ENCODE assay signal across 23 cellular contexts in the genomic region with DNA sequence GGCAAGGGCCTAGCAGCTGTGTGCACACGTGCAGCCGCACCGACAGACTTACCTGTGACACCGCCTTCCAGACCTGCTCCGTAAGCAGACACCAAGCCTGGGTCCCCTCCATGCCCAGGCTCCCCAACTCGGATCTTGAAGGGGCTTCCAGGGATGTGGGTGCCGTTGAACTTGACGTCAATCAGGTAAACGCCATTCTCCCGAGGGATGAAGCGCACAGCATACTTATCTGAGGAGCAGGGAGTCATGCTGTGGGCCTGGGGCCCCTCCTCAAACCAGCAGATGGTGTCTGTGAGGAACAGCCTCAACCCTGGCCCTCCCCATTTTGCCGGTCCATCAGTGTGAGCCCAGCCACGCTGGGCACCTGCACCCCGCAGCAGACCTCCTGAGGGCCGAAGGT. TPM values are rescaled to one million over a fixed set of nuclear protein-coding genes. Genes with fewer than 3 reads are reported as not detected.
DNase-seq lines count a peak whose midpoint lies in the region; ATAC-seq, FAIRE-seq and TF ChIP-seq lines count a peak whose summit lies in the region.
"Had no signal": no experiment of that assay in that cellular context is flagged by ENCODE, and none has a peak within 500 bp of the region (broad histone marks: within the 10 kb centered on the region; RNA-seq: fewer than 3 reads in every experiment).

No MANE protein-coding gene starts in this region.

- no peak overlapping the region for H3K27ac ChIP-seq in right lobe of liver
- no peak overlapping the region for H3K27ac ChIP-seq in HepG2 (ENCODE audit: extremely low read length, insufficient read depth, low read length)
- H3K27ac ChIP-seq in HEK293 (ENCODE audit: extremely low read depth, low read depth, low read length) = no peak overlapping the region
- peak overlapping the region; percentile 73 for H3K27ac ChIP-seq in stomach smooth muscle (ENCODE audit: low read length)
- H3K27ac ChIP-seq: tibial nerve had no signal

- WGBS in right lobe of liver (ENCODE audit: insufficient coverage, low coverage, low lambda C conversion rate, missing lambda C conversion rate) = no CpG with 5 or more reads among the region's 15 CpGs
- no CpG with 5 or more reads among the region's 15 CpGs for WGBS in HepG2 (ENCODE audit: low lambda C conversion rate)

- H3K79me2 ChIP-seq in HepG2 (ENCODE audit: insufficient read depth, low read length) = no peaks in the 10 kb centered on the region

- H3K4me1 ChIP-seq in right lobe of liver = peaks cover 0 to 3% (median 0%) of the 10 kb centered on the region in 4 donors
- H3K4me1 ChIP-seq in HepG2 (ENCODE audit: insufficient read depth, low read length) = peaks cover 5% of the 10 kb centered on the region; the same call in 1 of the 2 replicates
- H3K4me1 ChIP-seq in HEK293 (ENCODE audit: control insufficient read depth, insufficient read depth, low read length) = no peaks in the 10 kb centered on the region
- peaks cover 8% of the 10 kb centered on the region for H3K4me1 ChIP-seq in stomach smooth muscle (ENCODE audit: control insufficient read depth, insufficient read depth, low read length)
- H3K4me1 ChIP-seq: tibial nerve had no signal

- intact Hi-C loops in right lobe of liver (cut with DNase I) = no loop called here
- intact Hi-C loops in HepG2 (cut with micrococcal nuclease; ENCODE audit: unreplicated experiment) = no loop called here

- TF ChIP-seq RAD21 in HepG2 (CRISPR knock-in tag; IDR thresholded peaks at IDR 0.05) = no peak

- peak overlapping the region; percentile 20 for H3K4me3 Mint-ChIP-seq in central memory CD8-positive, alpha-beta T cell
- H3K4me3 Mint-ChIP-seq: T-helper 2 cell treated with Interferon-gamma antibody and Interleukin-4, amounts not matched to agents 5 μg/mL and 100 μg/mL, for 36 hours had no signal

- H3K27me3 Mint-ChIP-seq in central memory CD8-positive, alpha-beta T cell = no peaks in the 10 kb centered on the region

- no peak for FAIRE-seq in HepG2 (lab: Jason Lieb, UNC)

- H3K36me3 ChIP-seq in right lobe of liver (peaks cover 0 to 4% (median 0%) of the 10 kb centered on the region in 4 donors), HepG2 (replicated peaks in 1 of 2; ENCODE audit: control insufficient read depth in 1 of 2, insufficient read depth in 2 of 2, low read length in 2 of 2) (peaks cover 9 to 31% of the 10 kb centered on the region in 2 experiments; a peak in 4 of 5 replicates), HEK293 (ENCODE audit: control insufficient read depth in 2 of 2, insufficient read depth in 1 of 2, low read length in 2 of 2) (peaks cover 0 to 70% of the 10 kb centered on the region in 2 experiments; a peak in 1 of 3 replicates), stomach smooth muscle (ENCODE audit: control insufficient read depth in 2 of 2, insufficient read depth in 2 of 2, low read length in 2 of 2) (peaks cover 43 to 53% of the 10 kb centered on the region in 2 donors)

- H3K9ac ChIP-seq in HepG2 (ENCODE audit: insufficient read depth, low read depth, low read length) (no peak overlapping the region), stomach smooth muscle (ENCODE audit: low read length in 2 of 2) (no peak overlapping the region)

- TF ChIP-seq EP300 in HepG2 (IDR thresholded peaks at IDR 0.05; ENCODE audit: low read depth in 2 of 2, low read length in 2 of 2) (no peak), HepG2 (CRISPR knock-in tag; IDR thresholded peaks at IDR 0.05; ENCODE audit: borderline replicate concordance) (no peak)

- H2AFZ ChIP-seq in HepG2 (ENCODE audit: low read length) = no peak overlapping the region

- H4K20me1 ChIP-seq in HepG2 (ENCODE audit: insufficient read depth, low read length) = no peaks in the 10 kb centered on the region

- no peak overlapping the region for H3K4me2 ChIP-seq in HepG2 (ENCODE audit: low read depth, low read length)

- CTCF ChIA-PET in HepG2 (lab: Yijun Ruan, JAX; ENCODE audit: low intra/inter-chr PET ratio, low total read pairs) = no interaction called here
- CTCF ChIA-PET in HEK293 (lab: Yijun Ruan, JAX) = interaction anchor here (0.8 kb wide), 1 partner anchor 23 kb away, joined by 3 read pairs; no protein-coding TSS in a partner anchor

- H3K4me3 ChIP-seq in right lobe of liver (no peak overlapping the region), HepG2 (replicated peaks in 1 of 3; ENCODE audit: insufficient read depth in 1 of 3, low read depth in 2 of 3, low read length in 3 of 3) (no peak overlapping the region), HEK293 (ENCODE audit: low read depth, low read length) (no peak overlapping the region), stomach smooth muscle (ENCODE audit: low read length in 2 of 2) (no peak overlapping the region)
- H3K4me3 ChIP-seq: left ventricle myocardium inferior, tibial nerve had no signal

- peaks cover 71% of the 10 kb centered on the region for H3K36me3 Mint-ChIP-seq in central memory CD8-positive, alpha-beta T cell (ENCODE audit: insufficient read depth)

- peak overlapping the region; percentile 88 for H3K27ac Mint-ChIP-seq in central memory CD8-positive, alpha-beta T cell (ENCODE audit: low read depth)
- H3K27ac Mint-ChIP-seq: T-helper 2 cell treated with Interferon-gamma antibody and Interleukin-4, amounts not matched to agents 5 μg/mL and 100 μg/mL, for 36 hours had no signal

- H3K9me3 ChIP-seq in right lobe of liver (no peaks in the 10 kb centered on the region), HepG2 (ENCODE audit: low read length) (no peaks in the 10 kb centered on the region), HEK293 (ENCODE audit: control insufficient read depth, insufficient read depth, low read depth, low read length) (no peaks in the 10 kb centered on the region), stomach smooth muscle (ENCODE audit: control insufficient read depth in 2 of 2, low read length in 2 of 2) (no peaks in the 10 kb centered on the region)
- H3K9me3 ChIP-seq: left ventricle myocardium inferior, tibial nerve had no signal

- peaks cover 25% of the 10 kb centered on the region for H3K4me1 Mint-ChIP-seq in central memory CD8-positive, alpha-beta T cell

- BruUV-seq in HepG2 (replicated peaks; lab: Mats Ljungman, UMichigan) = no TSS peak

- no peak for ATAC-seq in right lobe of liver
- ATAC-seq in HepG2 = no peak
- ATAC-seq in central memory CD8-positive, alpha-beta T cell (replicated peaks; ENCODE audit: extremely low read depth, poor library complexity, severe bottlenecking) = no peak
- no peak for ATAC-seq in left lobe of liver
- ATAC-seq in HG02798 (IDR thresholded peaks at IDR 0.05; ENCODE audit: poor library complexity, unreplicated experiment) = no peak
- ATAC-seq: esophagus mucosa; sciatic nerve; stimulated activated naive CD8-positive, alpha-beta T cell treated with anti-CD3 and anti-CD28 coated beads, Interleukin-15, Interleukin-2, amounts not matched to agents 100 U/mL and 50 U/mL, for 24 hours had no signal

- H3K27me3 ChIP-seq in right lobe of liver = no peaks in the 10 kb centered on the region
- H3K27me3 ChIP-seq in HepG2 (ENCODE audit: control insufficient read depth in 1 of 2, insufficient read depth in 2 of 2, low read length in 2 of 2) = no peaks in the 10 kb centered on the region
- H3K27me3 ChIP-seq in stomach smooth muscle (ENCODE audit: control insufficient read depth in 1 of 2, insufficient read depth in 2 of 2, low read length in 2 of 2) = peaks cover 0 to 2% of the 10 kb centered on the region in 2 donors
- H3K27me3 ChIP-seq: tibial nerve had no signal

- no peaks in the 10 kb centered on the region for H3K9me3 Mint-ChIP-seq in central memory CD8-positive, alpha-beta T cell
- H3K9me3 Mint-ChIP-seq: T-helper 2 cell treated with Interferon-gamma antibody and Interleukin-4, amounts not matched to agents 5 μg/mL and 100 μg/mL, for 36 hours had no signal

- peak in 2 of 3 donors; percentile 17 to 28 for DNase-seq in right lobe of liver
- DNase-seq in HepG2 (ENCODE audit: low spot score) = no peak
- no peak for DNase-seq in central memory CD8-positive, alpha-beta T cell (ENCODE audit: low spot score in 2 of 2)
- DNase-seq in left lobe of liver (ENCODE audit: low spot score) = no peak
- no peak for DNase-seq in effector CD4-positive, alpha-beta T cell
- DNase-seq: activated CD4-positive, CD25-positive, alpha-beta regulatory T cell; amniotic stem cell; effector CD8-positive, alpha-beta T cell; left ventricle myocardium inferior; MM.1S; NCI-H146; stimulated activated naive CD8-positive, alpha-beta T cell treated with anti-CD3 and anti-CD28 coated beads, Interleukin-15, Interleukin-2, amounts not matched to agents 100 U/mL and 50 U/mL, for 24 hours had no signal

- TF ChIP-seq CTCF in right lobe of liver (IDR thresholded peaks at IDR 0.05) (no peak), HepG2 (CRISPR knock-in tag; IDR thresholded peaks at IDR 0.05) (no peak), HEK293 (tag by site-specific recombination; IDR thresholded peaks at IDR 0.05) (no peak)

- in situ Hi-C loops in HepG2 (cut with HindIII; ENCODE audit: extremely low pct_ligation_motif_present, low pct_unique_long_range_greater_than_20kb) = no loop called here

- POLR2A ChIA-PET in HepG2 (lab: Yijun Ruan, JAX) (interaction anchor here (1.9 kb wide), 1 partner anchor 16 kb away, joined by 5 read pairs; no protein-coding TSS in a partner anchor), HEK293 (lab: Yijun Ruan, JAX) (interaction anchor here (1.1 to 1.6 kb wide), 4 partner anchors 8 to 34 kb away, joined by 3 to 12 read pairs (median 4); no protein-coding TSS in a partner anchor)

- TF ChIP-seq POLR2A in right lobe of liver (IDR thresholded peaks at IDR 0.05) = no peak
- TF ChIP-seq POLR2A in HepG2 (IDR thresholded peaks at IDR 0.05; ENCODE audit: insufficient read depth in 1 of 2, low read depth in 2 of 2, low read length in 2 of 2) = no peak

RNA-seq across cellular contexts. Expression of gene FLNA, which starts 24.5 kb away (rescaled TPM):
- total RNA-seq in right lobe of liver (100 to 1,000 TPM in 1 of 6 experiments, 10 to 100 TPM in 5; 46.8 to 124 (median 82.6) TPM), HepG2 (2016; rRNA removed; fragmentation: Illumina TruSeq; extraction: Trizol) (119 and 174 TPM in 2 replicates), left lobe of liver (76.6 TPM)
- 13.2 and 13.4 TPM in 2 replicates for total RNA-seq in HepG2 (2016; cell fraction: cytosol; rRNA removed; fragmentation: Illumina TruSeq; extraction: Trizol; ENCODE audit: low read depth)
- 90.0 and 191 TPM in 2 replicates for total RNA-seq in HepG2 (2016; cell fraction: insoluble cytoplasmic fraction; rRNA removed; fragmentation: Illumina TruSeq; extraction: Trizol)
- total RNA-seq in HepG2 (2016; cell fraction: membrane; rRNA removed; fragmentation: Illumina TruSeq; extraction: Trizol) = 36.3 and 36.5 TPM in 2 replicates
- total RNA-seq in HepG2 (2016; cell fraction: nucleus; rRNA removed; fragmentation: Illumina TruSeq; extraction: Trizol) = 184 and 199 TPM in 2 replicates
- polyA plus RNA-seq in HepG2 (2011; rRNA removed) = 83.4 and 117 TPM in 2 replicates
- polyA plus RNA-seq in HepG2 (2011; cell fraction: cytosol; rRNA removed) = 51.4 and 75.1 TPM in 2 replicates
- polyA plus RNA-seq in HepG2 (2011; cell fraction: nucleus; rRNA removed) = 546 and 648 TPM in 2 replicates
- polyA plus RNA-seq in HepG2 (2012) = 102 and 157 TPM in 2 replicates
- 12.4 and 15.1 TPM in 2 replicates for polyA plus RNA-seq in HepG2 (2016; cell fraction: cytosol; fragmentation: Illumina TruSeq; extraction: Trizol; ENCODE audit: low read depth)
- 93.9 and 131 TPM in 2 replicates for polyA plus RNA-seq in HepG2 (2016; cell fraction: insoluble cytoplasmic fraction; fragmentation: Illumina TruSeq; extraction: Trizol; ENCODE audit: low read depth)
- 22.9 and 27.1 TPM in 2 replicates for polyA plus RNA-seq in HepG2 (2016; cell fraction: membrane; fragmentation: Illumina TruSeq; extraction: Trizol; ENCODE audit: low read depth)
- 309 and 326 TPM in 2 replicates for polyA plus RNA-seq in HepG2 (2016; cell fraction: nucleus; fragmentation: Illumina TruSeq; extraction: Trizol; ENCODE audit: insufficient read depth, low read depth)
- polyA minus RNA-seq in HepG2 (2011; rRNA and poly(A)+ RNA removed; ENCODE audit: low replicate concordance) = 637 and 802 TPM in 2 replicates
- 304 and 314 TPM in 2 replicates for polyA minus RNA-seq in HepG2 (2011; cell fraction: cytosol; rRNA and poly(A)+ RNA removed)
- 230 and 260 TPM in 2 replicates for polyA minus RNA-seq in HepG2 (2011; cell fraction: nucleus; rRNA and poly(A)+ RNA removed)

RNA-seq across cellular contexts. Expression of gene EMD, which starts 29.1 kb away (rescaled TPM):
- total RNA-seq in right lobe of liver (10 to 100 TPM; 19.8 to 28.8 (median 24.2) TPM), HepG2 (2016; rRNA removed; fragmentation: Illumina TruSeq; extraction: Trizol) (10.4 and 14.5 TPM in 2 replicates), left lobe of liver (19.5 TPM)
- 23.2 and 32.8 TPM in 2 replicates for total RNA-seq in HepG2 (2016; cell fraction: cytosol; rRNA removed; fragmentation: Illumina TruSeq; extraction: Trizol; ENCODE audit: low read depth)
- 8.8 and 14.4 TPM in 2 replicates for total RNA-seq in HepG2 (2016; cell fraction: insoluble cytoplasmic fraction; rRNA removed; fragmentation: Illumina TruSeq; extraction: Trizol)
- 27.8 and 36.0 TPM in 2 replicates for total RNA-seq in HepG2 (2016; cell fraction: membrane; rRNA removed; fragmentation: Illumina TruSeq; extraction: Trizol)
- total RNA-seq in HepG2 (2016; cell fraction: nucleus; rRNA removed; fragmentation: Illumina TruSeq; extraction: Trizol) = 9.2 and 9.7 TPM in 2 replicates
- 14.9 and 19.1 TPM in 2 replicates for polyA plus RNA-seq in HepG2 (2011; rRNA removed)
- polyA plus RNA-seq in HepG2 (2011; cell fraction: cytosol; rRNA removed) = 16.0 and 18.2 TPM in 2 replicates
- polyA plus RNA-seq in HepG2 (2011; cell fraction: nucleus; rRNA removed) = 49.8 and 50.2 TPM in 2 replicates
- polyA plus RNA-seq in HepG2 (2012) = 17.5 and 18.8 TPM in 2 replicates
- polyA plus RNA-seq in HepG2 (2016; cell fraction: cytosol; fragmentation: Illumina TruSeq; extraction: Trizol; ENCODE audit: low read depth) = 74.7 and 108 TPM in 2 replicates
- 25.4 and 35.1 TPM in 2 replicates for polyA plus RNA-seq in HepG2 (2016; cell fraction: insoluble cytoplasmic fraction; fragmentation: Illumina TruSeq; extraction: Trizol; ENCODE audit: low read depth)
- 69.7 and 96.5 TPM in 2 replicates for polyA plus RNA-seq in HepG2 (2016; cell fraction: membrane; fragmentation: Illumina TruSeq; extraction: Trizol; ENCODE audit: low read depth)
- 38.7 and 39.0 TPM in 2 replicates for polyA plus RNA-seq in HepG2 (2016; cell fraction: nucleus; fragmentation: Illumina TruSeq; extraction: Trizol; ENCODE audit: insufficient read depth, low read depth)
- polyA minus RNA-seq in HepG2 (2011; rRNA and poly(A)+ RNA removed; ENCODE audit: low replicate concordance) = 13.3 and 53.4 TPM in 2 replicates
- polyA minus RNA-seq in HepG2 (2011; cell fraction: cytosol; rRNA and poly(A)+ RNA removed) = 9.3 and 9.9 TPM in 2 replicates
- polyA minus RNA-seq in HepG2 (2011; cell fraction: nucleus; rRNA and poly(A)+ RNA removed) = 6.2 and 7.2 TPM in 2 replicates

RNA-seq across cellular contexts. Expression of gene RPL10, which starts 48.2 kb away (rescaled TPM):
- 1,000 to 10,000 TPM in 5 of 6 experiments, 100 to 1,000 TPM in 1; 899 to 1,899 (median 1,157) TPM for total RNA-seq in right lobe of liver
- total RNA-seq in HepG2 (2016; rRNA removed; fragmentation: Illumina TruSeq; extraction: Trizol) = 2,381 and 2,883 TPM in 2 replicates
- 2,845 and 3,163 TPM in 2 replicates for total RNA-seq in HepG2 (2016; cell fraction: cytosol; rRNA removed; fragmentation: Illumina TruSeq; extraction: Trizol; ENCODE audit: low read depth)
- total RNA-seq in HepG2 (2016; cell fraction: insoluble cytoplasmic fraction; rRNA removed; fragmentation: Illumina TruSeq; extraction: Trizol) = 2,364 and 2,968 TPM in 2 replicates
- 6,021 and 6,074 TPM in 2 replicates for total RNA-seq in HepG2 (2016; cell fraction: membrane; rRNA removed; fragmentation: Illumina TruSeq; extraction: Trizol)
- 936 and 1,040 TPM in 2 replicates for total RNA-seq in HepG2 (2016; cell fraction: nucleus; rRNA removed; fragmentation: Illumina TruSeq; extraction: Trizol)
- polyA plus RNA-seq in HepG2 (2011; rRNA removed) = 4,713 and 5,167 TPM in 2 replicates
- 7,297 and 8,438 TPM in 2 replicates for polyA plus RNA-seq in HepG2 (2011; cell fraction: cytosol; rRNA removed)
- 1,715 and 1,756 TPM in 2 replicates for polyA plus RNA-seq in HepG2 (2011; cell fraction: nucleus; rRNA removed)
- polyA plus RNA-seq in HepG2 (2012) = 3,170 and 4,590 TPM in 2 replicates
- 5,111 and 5,676 TPM in 2 replicates for polyA plus RNA-seq in HepG2 (2016; cell fraction: cytosol; fragmentation: Illumina TruSeq; extraction: Trizol; ENCODE audit: low read depth)
- polyA plus RNA-seq in HepG2 (2016; cell fraction: insoluble cytoplasmic fraction; fragmentation: Illumina TruSeq; extraction: Trizol; ENCODE audit: low read depth) = 3,496 and 3,549 TPM in 2 replicates
- 7,184 and 7,370 TPM in 2 replicates for polyA plus RNA-seq in HepG2 (2016; cell fraction: membrane; fragmentation: Illumina TruSeq; extraction: Trizol; ENCODE audit: low read depth)
- 1,977 and 1,989 TPM in 2 replicates for polyA plus RNA-seq in HepG2 (2016; cell fraction: nucleus; fragmentation: Illumina TruSeq; extraction: Trizol; ENCODE audit: insufficient read depth, low read depth)
- polyA minus RNA-seq in HepG2 (2011; rRNA and poly(A)+ RNA removed; ENCODE audit: low replicate concordance) = 1,812 and 2,162 TPM in 2 replicates
- polyA minus RNA-seq in HepG2 (2011; cell fraction: cytosol; rRNA and poly(A)+ RNA removed) = 929 and 970 TPM in 2 replicates
- 272 and 332 TPM in 2 replicates for polyA minus RNA-seq in HepG2 (2011; cell fraction: nucleus; rRNA and poly(A)+ RNA removed)
- 1,085 TPM for total RNA-seq in left lobe of liver

RNA-seq across cellular contexts. Expression of gene TKTL1, which starts 54.4 kb away (rescaled TPM):
- total RNA-seq in right lobe of liver (under 1 TPM in 1 of 6 experiments, not detected in 5; 0.06 TPM), HepG2 (2016; rRNA removed; fragmentation: Illumina TruSeq; extraction: Trizol) (not detected in 2 replicates), left lobe of liver (not detected)
- not detected in 2 replicates for total RNA-seq in HepG2 (2016; cell fraction: cytosol; rRNA removed; fragmentation: Illumina TruSeq; extraction: Trizol; ENCODE audit: low read depth)
- total RNA-seq in HepG2 (2016; cell fraction: insoluble cytoplasmic fraction; rRNA removed; fragmentation: Illumina TruSeq; extraction: Trizol) = not detected in 2 replicates
- total RNA-seq in HepG2 (2016; cell fraction: membrane; rRNA removed; fragmentation: Illumina TruSeq; extraction: Trizol) = not detected in 2 replicates
- total RNA-seq in HepG2 (2016; cell fraction: nucleus; rRNA removed; fragmentation: Illumina TruSeq; extraction: Trizol) = not detected in 2 replicates
- not detected in 2 replicates for polyA plus RNA-seq in HepG2 (2011; rRNA removed)
- polyA plus RNA-seq in HepG2 (2011; cell fraction: cytosol; rRNA removed) = not detected in 2 replicates
- polyA plus RNA-seq in HepG2 (2011; cell fraction: nucleus; rRNA removed) = not detected in 2 replicates
- polyA plus RNA-seq in HepG2 (2012) = not detected in 2 replicates
- not detected in 2 replicates for polyA plus RNA-seq in HepG2 (2016; cell fraction: cytosol; fragmentation: Illumina TruSeq; extraction: Trizol; ENCODE audit: low read depth)
- polyA plus RNA-seq in HepG2 (2016; cell fraction: insoluble cytoplasmic fraction; fragmentation: Illumina TruSeq; extraction: Trizol; ENCODE audit: low read depth) = not detected in 2 replicates
- polyA plus RNA-seq in HepG2 (2016; cell fraction: membrane; fragmentation: Illumina TruSeq; extraction: Trizol; ENCODE audit: low read depth) = not detected in 2 replicates
- polyA plus RNA-seq in HepG2 (2016; cell fraction: nucleus; fragmentation: Illumina TruSeq; extraction: Trizol; ENCODE audit: insufficient read depth, low read depth) = not detected in 2 replicates
- 0.33 TPM in 1 of 2 replicates, not detected in the other for polyA minus RNA-seq in HepG2 (2011; rRNA and poly(A)+ RNA removed; ENCODE audit: low replicate concordance)
- not detected in 2 replicates for polyA minus RNA-seq in HepG2 (2011; cell fraction: cytosol; rRNA and poly(A)+ RNA removed)
- not detected in 2 replicates for polyA minus RNA-seq in HepG2 (2011; cell fraction: nucleus; rRNA and poly(A)+ RNA removed)
- total RNA-seq: esophagus mucosa, glomerular endothelial cell, tibial nerve had no signal

RNA-seq across cellular contexts. Expression of gene TEX28, which starts 55.1 kb away (rescaled TPM):
- total RNA-seq in right lobe of liver = not detected
- not detected in 2 replicates for total RNA-seq in HepG2 (2016; rRNA removed; fragmentation: Illumina TruSeq; extraction: Trizol)
- total RNA-seq in HepG2 (2016; cell fraction: cytosol; rRNA removed; fragmentation: Illumina TruSeq; extraction: Trizol; ENCODE audit: low read depth) = not detected in 2 replicates
- not detected in 2 replicates for total RNA-seq in HepG2 (2016; cell fraction: insoluble cytoplasmic fraction; rRNA removed; fragmentation: Illumina TruSeq; extraction: Trizol)
- total RNA-seq in HepG2 (2016; cell fraction: membrane; rRNA removed; fragmentation: Illumina TruSeq; extraction: Trizol) = not detected in 2 replicates
- total RNA-seq in HepG2 (2016; cell fraction: nucleus; rRNA removed; fragmentation: Illumina TruSeq; extraction: Trizol) = not detected in 2 replicates
- not detected in 2 replicates for polyA plus RNA-seq in HepG2 (2011; rRNA removed)
- polyA plus RNA-seq in HepG2 (2011; cell fraction: cytosol; rRNA removed) = not detected in 2 replicates
- not detected in 2 replicates for polyA plus RNA-seq in HepG2 (2011; cell fraction: nucleus; rRNA removed)
- not detected in 2 replicates for polyA plus RNA-seq in HepG2 (2012)
- not detected in 2 replicates for polyA plus RNA-seq in HepG2 (2016; cell fraction: cytosol; fragmentation: Illumina TruSeq; extraction: Trizol; ENCODE audit: low read depth)
- not detected in 2 replicates for polyA plus RNA-seq in HepG2 (2016; cell fraction: insoluble cytoplasmic fraction; fragmentation: Illumina TruSeq; extraction: Trizol; ENCODE audit: low read depth)
- not detected in 2 replicates for polyA plus RNA-seq in HepG2 (2016; cell fraction: membrane; fragmentation: Illumina TruSeq; extraction: Trizol; ENCODE audit: low read depth)
- not detected in 2 replicates for polyA plus RNA-seq in HepG2 (2016; cell fraction: nucleus; fragmentation: Illumina TruSeq; extraction: Trizol; ENCODE audit: insufficient read depth, low read depth)
- polyA minus RNA-seq in HepG2 (2011; rRNA and poly(A)+ RNA removed; ENCODE audit: low replicate concordance) = not detected in 2 replicates
- polyA minus RNA-seq in HepG2 (2011; cell fraction: cytosol; rRNA and poly(A)+ RNA removed) = not detected in 2 replicates
- polyA minus RNA-seq in HepG2 (2011; cell fraction: nucleus; rRNA and poly(A)+ RNA removed) = not detected in 2 replicates
- not detected for total RNA-seq in left lobe of liver
- total RNA-seq: Daoy, esophagus mucosa, glomerular endothelial cell, left ventricle myocardium inferior, OCI-LY7, omental fat pad, sciatic nerve, tibial nerve had no signal

Comparison
In these comparisons a context has a peak if more than half of its experiments do, and no peak if none do; other contexts are left out.
1. DNase-seq: peak in right lobe of liver (2 of 3); none in HepG2 (single experiment), central memory CD8-positive, alpha-beta T cell (0 of 2), left lobe of liver (single experiment) and effector CD4-positive, alpha-beta T cell (single experiment).